ENCODE assay signal across 17 cellular contexts in genomic region chr11:117825538-117826359, GRCh38. TPM values are rescaled to one million over a fixed set of nuclear protein-coding genes. Genes with fewer than 3 reads are reported as not detected.
DNase-seq lines count a peak whose midpoint lies in the region; ATAC-seq and TF ChIP-seq lines count a peak whose summit lies in the region.
"Had no signal": no experiment of that assay in that cellular context is flagged by ENCODE, and none has a peak within 500 bp of the region (broad histone marks: within the 10 kb centered on the region; RNA-seq: fewer than 3 reads in every experiment).

No MANE protein-coding gene starts in this region.

- H2BK5ac ChIP-seq in H9 (ENCODE audit: insufficient read length, low read length): no peak overlapping the region

- no peak overlapping the region for H3K4me2 ChIP-seq in H9 (ENCODE audit: insufficient read depth, insufficient read length, low read length)
- H3K4me2 ChIP-seq: KMS-11 had no signal

- no peak overlapping the region for H3K56ac ChIP-seq in H9 (ENCODE audit: insufficient read length, low read depth, low read length)

- no peak overlapping the region for H4K91ac ChIP-seq in H9 (ENCODE audit: insufficient read length, low read depth, low read length)

- POLR2A ChIA-PET in activated CD4-positive, alpha-beta T cell treated with anti-CD3 and anti-CD28 coated beads for 36 hours (lab: Charles Lee): no interaction called here

- no peak overlapping the region for H2AK5ac ChIP-seq in H9 (ENCODE audit: insufficient read length, low read length)

- no peak for TF ChIP-seq POLR2A in GM18505 (IDR thresholded peaks at IDR 0.05; ENCODE audit: borderline replicate concordance, extremely low read depth, insufficient read depth, insufficient read length)

- H2BK120ac ChIP-seq in H9 (ENCODE audit: low read depth, low read length, poor library complexity, severe bottlenecking): no peak overlapping the region

- H4K5ac ChIP-seq in H9 (ENCODE audit: insufficient read length, low read depth, low read length): no peak overlapping the region

- no peaks in the 10 kb centered on the region for H3K36me3 ChIP-seq in endocrine pancreas (ENCODE audit: control insufficient read depth, insufficient read depth, low read length)
- H3K36me3 ChIP-seq: HAP-1 had no signal

- no peak overlapping the region for H3T11ph ChIP-seq in H9 (ENCODE audit: low read length)

- no peak overlapping the region for H3K4ac ChIP-seq in H9 (ENCODE audit: low read depth, low read length)

- peak overlapping the region; percentile 18 for H3K27ac Mint-ChIP-seq in activated CD4-positive, alpha-beta T cell treated with anti-CD3 and anti-CD28 coated beads, Interleukin-2, amount 10 ng/mL, durations not matched to agents 24 days and 14 days
- H3K27ac Mint-ChIP-seq in activated CD4-positive, alpha-beta T cell treated with anti-CD3 and anti-CD28 coated beads for 36 hours: no peak overlapping the region
- H3K27ac Mint-ChIP-seq in H9: no peak overlapping the region

- H2AFZ ChIP-seq in H9 (ENCODE audit: low read length): no peak overlapping the region

- DNase-seq in activated CD4-positive, alpha-beta T cell treated with anti-CD3 and anti-CD28 coated beads, Interleukin-2, amount 10 ng/mL, durations not matched to agents 24 days and 14 days: no peak
- DNase-seq in activated CD4-positive, alpha-beta T cell treated with anti-CD3 and anti-CD28 coated beads for 36 hours: no peak
- peak; percentile 15 for DNase-seq in H9
- peak; percentile 22 for DNase-seq in stimulated activated CD8-positive, alpha-beta memory T cell treated with anti-CD3 and anti-CD28 coated beads, Interleukin-4, amount 100 ng/mL, for 48 hours
- DNase-seq: activated CD4-positive, alpha-beta T cell treated with anti-CD3 and anti-CD28 coated beads, Interleukin-2, amount 50 U/mL, for 1 hour; cerebellar nuclear complex; erythroblast; naive B cell; NCI-H1436 had no signal

- no peaks in the 10 kb centered on the region for H3K9me3 ChIP-seq in H9 (ENCODE audit: control insufficient read depth, low read depth, low read length)
- H3K9me3 ChIP-seq in endocrine pancreas (ENCODE audit: control insufficient read depth, low read length): no peaks in the 10 kb centered on the region
- H3K9me3 ChIP-seq: HAP-1 had no signal

- H3K4me3 ChIP-seq in endocrine pancreas (ENCODE audit: control insufficient read depth, insufficient read depth, low read length): peak overlapping the region; percentile 60
- H3K4me3 ChIP-seq: HAP-1 had no signal

- CTCF ChIA-PET in activated CD4-positive, alpha-beta T cell treated with anti-CD3 and anti-CD28 coated beads for 36 hours (lab: Charles Lee): interaction anchor here (1.5 to 7.1 kb wide), 5 partner anchors 10 to 227 kb away, joined by 3 to 67 read pairs (median 29); no protein-coding TSS in a partner anchor

- H3K4me1 Mint-ChIP-seq in activated CD4-positive, alpha-beta T cell treated with anti-CD3 and anti-CD28 coated beads, Interleukin-2, amount 10 ng/mL, durations not matched to agents 24 days and 14 days: peaks cover 64% of the 10 kb centered on the region
- H3K4me1 Mint-ChIP-seq in activated CD4-positive, alpha-beta T cell treated with anti-CD3 and anti-CD28 coated beads for 36 hours: peaks cover 55% of the 10 kb centered on the region
- H3K4me1 Mint-ChIP-seq in H9: peaks cover 28 to 41% of the 10 kb centered on the region in 2 experiments

- intact Hi-C loops in activated CD4-positive, alpha-beta T cell treated with anti-CD3 and anti-CD28 coated beads, Interleukin-2, amount 10 ng/mL, durations not matched to agents 24 days and 14 days (cut with micrococcal nuclease): no loop called here
- intact Hi-C loops in activated CD4-positive, alpha-beta T cell treated with anti-CD3 and anti-CD28 coated beads for 36 hours (cut with DNase I, micrococcal nuclease): no loop called here

- no peak for TF ChIP-seq CTCF in H9 (conservative IDR thresholded peaks at IDR 0.05)

- no CpG with 5 or more reads among the region's 14 CpGs for WGBS in H9 (ENCODE audit: extremely low coverage, insufficient read length, low lambda C conversion rate)

- no peak overlapping the region for H2BK12ac ChIP-seq in H9 (ENCODE audit: insufficient read length, low read depth, low read length)

- H4K8ac ChIP-seq in H9 (replicated peaks; ENCODE audit: insufficient read length, low read depth, low read length): no peak overlapping the region

- H2BK15ac ChIP-seq in H9 (ENCODE audit: low read depth, low read length): no peak overlapping the region

- no peaks in the 10 kb centered on the region for H3K27me3 Mint-ChIP-seq in activated CD4-positive, alpha-beta T cell treated with anti-CD3 and anti-CD28 coated beads, Interleukin-2, amount 10 ng/mL, durations not matched to agents 24 days and 14 days
- no peaks in the 10 kb centered on the region for H3K27me3 Mint-ChIP-seq in activated CD4-positive, alpha-beta T cell treated with anti-CD3 and anti-CD28 coated beads for 36 hours
- H3K27me3 Mint-ChIP-seq in H9 (ENCODE audit: low read depth): peaks cover 12% of the 10 kb centered on the region
- H3K27me3 Mint-ChIP-seq: activated naive CD4-positive, alpha-beta T cell treated with anti-CD3 and anti-CD28 coated beads, Interleukin-2, amount 50 U/mL, for 24 hours had no signal

- H3K4me1 ChIP-seq in H9 (ENCODE audit: insufficient read depth, low read length) (no peaks in the 10 kb centered on the region; the same call in 1 of the 2 replicates), endocrine pancreas (ENCODE audit: control insufficient read depth, insufficient read depth, low read length) (no peaks in the 10 kb centered on the region)
- H3K4me1 ChIP-seq: HAP-1 had no signal

- no peak overlapping the region for H3K4me3 Mint-ChIP-seq in activated CD4-positive, alpha-beta T cell treated with anti-CD3 and anti-CD28 coated beads, Interleukin-2, amount 10 ng/mL, durations not matched to agents 24 days and 14 days
- no peak overlapping the region for H3K4me3 Mint-ChIP-seq in activated CD4-positive, alpha-beta T cell treated with anti-CD3 and anti-CD28 coated beads for 36 hours
- H3K4me3 Mint-ChIP-seq in H9: no peak overlapping the region
- H3K4me3 Mint-ChIP-seq: activated naive CD4-positive, alpha-beta T cell treated with anti-CD3 and anti-CD28 coated beads, Interleukin-2, amount 50 U/mL, for 24 hours; stimulated activated memory B cell treated with anti-CD40 and anti-IgM and Interleukin-4, amounts not matched to agents 10 μg/mL and 1 μg/mL and 100 μg/mL, for 72 hours had no signal

- H3K79me2 ChIP-seq in H9 (ENCODE audit: insufficient read depth, low read length): no peaks in the 10 kb centered on the region

- ATAC-seq in activated CD4-positive, alpha-beta T cell treated with anti-CD3 and anti-CD28 coated beads for 36 hours: no peak
- ATAC-seq in GM21390 (IDR thresholded peaks at IDR 0.05; ENCODE audit: unreplicated experiment) (no peak), GM18505 (IDR thresholded peaks at IDR 0.05; ENCODE audit: unreplicated experiment) (no peak), HG03039 (IDR thresholded peaks at IDR 0.05; ENCODE audit: unreplicated experiment) (no peak)
- ATAC-seq: stimulated activated memory B cell treated with anti-CD40 and anti-IgM and Interleukin-4, amounts not matched to agents 10 μg/mL and 1 μg/mL and 100 μg/mL, for 72 hours had no signal

- H3K23ac ChIP-seq in H9 (ENCODE audit: insufficient read length, low read depth, low read length): no peak overlapping the region

- H3K23me2 ChIP-seq in H9 (ENCODE audit: insufficient read length, low read depth, low read length, poor library complexity, severe bottlenecking): no peaks in the 10 kb centered on the region

- H3K27me3 ChIP-seq in H9 (ENCODE audit: insufficient read depth, low read length): no peaks in the 10 kb centered on the region
- H3K27me3 ChIP-seq in endocrine pancreas (ENCODE audit: control insufficient read depth, insufficient read depth, low read length): no peaks in the 10 kb centered on the region

- H2BK20ac ChIP-seq in H9 (ENCODE audit: low read depth, low read length, poor library complexity, severe bottlenecking): no peak overlapping the region

- no peaks in the 10 kb centered on the region for H3K36me3 Mint-ChIP-seq in activated CD4-positive, alpha-beta T cell treated with anti-CD3 and anti-CD28 coated beads, Interleukin-2, amount 10 ng/mL, durations not matched to agents 24 days and 14 days (ENCODE audit: low read depth)
- H3K36me3 Mint-ChIP-seq in activated CD4-positive, alpha-beta T cell treated with anti-CD3 and anti-CD28 coated beads for 36 hours (ENCODE audit: low read depth): no peaks in the 10 kb centered on the region
- no peaks in the 10 kb centered on the region for H3K36me3 Mint-ChIP-seq in H9 (ENCODE audit: insufficient read depth in 1 of 3, low read depth in 3 of 3)
- H3K36me3 Mint-ChIP-seq: activated naive CD4-positive, alpha-beta T cell treated with anti-CD3 and anti-CD28 coated beads, Interleukin-2, amount 50 U/mL, for 24 hours; naive B cell; stimulated activated memory B cell treated with anti-CD40 and anti-IgM and Interleukin-4, amounts not matched to agents 10 μg/mL and 1 μg/mL and 100 μg/mL, for 72 hours had no signal

- H3K14ac ChIP-seq in H9 (ENCODE audit: insufficient read depth, low read length): no peak overlapping the region

- no peak overlapping the region for H3K18ac ChIP-seq in H9 (ENCODE audit: insufficient read length, low read depth, low read length)

- no peak overlapping the region for H3K9ac ChIP-seq in H9 (ENCODE audit: extremely low read depth, insufficient read length, low read length)
- H3K9ac ChIP-seq in endocrine pancreas (ENCODE audit: control insufficient read depth, insufficient read depth, low read length): peak overlapping the region; percentile 23
- H3K9ac ChIP-seq: KMS-11 had no signal

- no peaks in the 10 kb centered on the region for H4K20me1 ChIP-seq in H9 (ENCODE audit: control insufficient read depth, insufficient read depth, insufficient read length)

- no peaks in the 10 kb centered on the region for H3K79me1 ChIP-seq in H9 (ENCODE audit: insufficient read depth, low read depth, low read length, poor library complexity, severe bottlenecking)

- H3K9me3 Mint-ChIP-seq in activated CD4-positive, alpha-beta T cell treated with anti-CD3 and anti-CD28 coated beads, Interleukin-2, amount 10 ng/mL, durations not matched to agents 24 days and 14 days: no peaks in the 10 kb centered on the region
- H3K9me3 Mint-ChIP-seq in activated CD4-positive, alpha-beta T cell treated with anti-CD3 and anti-CD28 coated beads for 36 hours (ENCODE audit: low read depth): no peaks in the 10 kb centered on the region
- H3K9me3 Mint-ChIP-seq in H9: no peaks in the 10 kb centered on the region; a peak in 1 of 5 replicates
- H3K9me3 Mint-ChIP-seq: activated naive CD4-positive, alpha-beta T cell treated with anti-CD3 and anti-CD28 coated beads, Interleukin-2, amount 50 U/mL, for 24 hours; stimulated activated memory B cell treated with anti-CD40 and anti-IgM and Interleukin-4, amounts not matched to agents 10 μg/mL and 1 μg/mL and 100 μg/mL, for 72 hours had no signal

- H3K27ac ChIP-seq in H9 (ENCODE audit: insufficient read length, low read depth, low read length): no peak overlapping the region
- H3K27ac ChIP-seq: KMS-11 had no signal

RNA-seq across cellular contexts. Expression of gene FXYD2, which starts 1.2 kb away (rescaled TPM):
- total RNA-seq in activated CD4-positive, alpha-beta T cell treated with anti-CD3 and anti-CD28 coated beads, Interleukin-2, amount 10 ng/mL, durations not matched to agents 24 days and 14 days: 1.1 and 1.9 TPM in 2 replicates
- 1 to 10 TPM in 1 of 2 experiments, under 1 TPM in 1; 0.91 to 1.1 TPM for total RNA-seq in activated CD4-positive, alpha-beta T cell treated with anti-CD3 and anti-CD28 coated beads for 36 hours
- total RNA-seq in H9 (2021): 0.70 and 0.79 TPM in 2 replicates

RNA-seq across cellular contexts. Expression of gene DSCAML1, which starts 28.7 kb away (rescaled TPM):
- 0.02 TPM in 1 of 2 replicates, not detected in the other for total RNA-seq in activated CD4-positive, alpha-beta T cell treated with anti-CD3 and anti-CD28 coated beads, Interleukin-2, amount 10 ng/mL, durations not matched to agents 24 days and 14 days
- under 1 TPM; 0.05 to 0.67 TPM for total RNA-seq in activated CD4-positive, alpha-beta T cell treated with anti-CD3 and anti-CD28 coated beads for 36 hours
- total RNA-seq in H9 (2021): 0.15 and 0.42 TPM in 2 replicates

RNA-seq across cellular contexts. Expression of gene FXYD6, which starts 50.7 kb away (rescaled TPM):
- total RNA-seq in activated CD4-positive, alpha-beta T cell treated with anti-CD3 and anti-CD28 coated beads, Interleukin-2, amount 10 ng/mL, durations not matched to agents 24 days and 14 days: not detected in 2 replicates
- total RNA-seq in activated CD4-positive, alpha-beta T cell treated with anti-CD3 and anti-CD28 coated beads for 36 hours: under 1 TPM; 0.46 to 0.47 TPM
- 16.3 and 18.3 TPM in 2 replicates for total RNA-seq in H9 (2021)

Comparison
In these comparisons a context has a peak if more than half of its experiments do, and no peak if none do; other contexts are left out.
1. DNase-seq: peak in H9 (single experiment) and stimulated activated CD8-positive, alpha-beta memory T cell treated with anti-CD3 and anti-CD28 coated beads, Interleukin-4, amount 100 ng/mL, for 48 hours (single experiment); none in activated CD4-positive, alpha-beta T cell treated with anti-CD3 and anti-CD28 coated beads, Interleukin-2, amount 10 ng/mL, durations not matched to agents 24 days and 14 days (single experiment) and activated CD4-positive, alpha-beta T cell treated with anti-CD3 and anti-CD28 coated beads for 36 hours (single experiment).
2. RNA of gene FXYD6, which starts 50.7 kb away (total RNA-seq): 16.3 to 18.3 TPM in H9; 0.46 to 0.47 TPM in activated CD4-positive, alpha-beta T cell treated with anti-CD3 and anti-CD28 coated beads for 36 hours and not detected in activated CD4-positive, alpha-beta T cell treated with anti-CD3 and anti-CD28 coated beads, Interleukin-2, amount 10 ng/mL, durations not matched to agents 24 days and 14 days; every median in the first group is over 10 times any median in the second.